ENCODE assay signal across 27 cellular contexts in genomic region chr5:83337453-83338035, GRCh38.
"Had no signal": no experiment of that assay in that cellular context is flagged by ENCODE, and none has a peak within 500 bp of the region (broad histone marks: within the 10 kb centered on the region; RNA-seq: fewer than 3 reads in every experiment).

No MANE protein-coding gene starts in this region.

- H3K4me3 ChIP-seq: Peyer's patch, SK-N-MC had no signal

- H3K9me3 ChIP-seq: Peyer's patch had no signal

- DNase-seq: activated CD4-positive, alpha-beta memory T cell treated with anti-CD3 and anti-CD28 coated beads, Interleukin-2, amount 10 ng/mL, durations not matched to agents 7 days and 5 days; activated CD4-positive, alpha-beta T cell treated with anti-CD3 and anti-CD28 coated beads for 36 hours; activated CD4-positive, alpha-beta T cell treated with anti-CD3 and anti-CD28 coated beads, Interleukin-2, amount 50 U/mL, for 1 hour; activated gamma-delta T cell; activated naive CD4-positive, alpha-beta T cell treated with anti-CD3 and anti-CD28 coated beads for 36 hours; activated naive CD8-positive, alpha-beta T cell treated with anti-CD3 and anti-CD28 coated beads for 36 hours; activated T-cell treated with anti-CD3 and anti-CD28 coated beads for 4 hours; activated T-cell treated with anti-CD3 and anti-CD28 coated beads, Interleukin-2, amount 50 U/mL, for 48 hours; anterior cingulate cortex; KG1; NCI-H1092; NCI-H1417; NCI-H1930; NCI-H2107; NCI-H2171 treated with DMSO at 0.1 percent for 48 hours; NCI-H345; NCI-H510A; NCI-H69; NK-92 treated with Interleukin-12 subunit alpha and Interleukin-12 subunit beta, amount 100 ng/mL, for 24 hours; Peyer's patch; SIG-M5; T-cell; T-helper 2 cell; T1000 had no signal

- H3K27me3 ChIP-seq: Peyer's patch had no signal

- H3K27ac ChIP-seq: Peyer's patch, SK-N-MC, VCaP had no signal

- H3K36me3 ChIP-seq: Peyer's patch had no signal

- H3K4me1 ChIP-seq: Peyer's patch had no signal

- ATAC-seq: activated CD4-positive, alpha-beta T cell treated with anti-CD3 and anti-CD28 coated beads for 36 hours; activated T-helper 17 cell treated with anti-CD3 and anti-CD28 coated beads, Interleukin-2, amount 50 U/mL, for 72 hours; T-cell had no signal
